In genomic region chr6:82521369-82521768, GRCh38 we compare ENCODE assay signal across 25 cellular contexts.
"Had no signal": no experiment of that assay in that cellular context is flagged by ENCODE, and none has a peak within 500 bp of the region (broad histone marks: within the 10 kb centered on the region; RNA-seq: fewer than 3 reads in every experiment).

No MANE protein-coding gene starts in this region.

- H3K4me1 ChIP-seq: adrenal gland, heart left ventricle, left lung, lower lobe of right lung, right atrium auricular region, spleen, suprapubic skin, tibial artery, upper lobe of right lung had no signal

- ATAC-seq: activated CD4-positive, CD25-positive, alpha-beta regulatory T cell treated with anti-CD3 and anti-CD28 coated beads, Interleukin-2, amount 50 U/mL, for 24 hours; heart left ventricle; left lung; lower lobe of right lung; natural killer cell; T-helper 17 cell; upper lobe of right lung had no signal

- H3K36me3 ChIP-seq: adrenal gland, heart left ventricle, left lung, lower lobe of right lung, right atrium auricular region, spleen, suprapubic skin, tibial artery, upper lobe of right lung, WERI-Rb-1 had no signal

- H3K4me3 Mint-ChIP-seq: activated naive CD8-positive, alpha-beta T cell; central memory CD8-positive, alpha-beta T cell; natural killer cell; T-helper 17 cell had no signal

- DNase-seq: activated CD4-positive, alpha-beta T cell treated with anti-CD3 and anti-CD28 coated beads for 48 hours; activated CD4-positive, alpha-beta T cell treated with anti-CD3 and anti-CD28 coated beads, Interleukin-2, amount 50 U/mL, for 48 hours; activated CD8-positive, alpha-beta memory T cell treated with anti-CD3 and anti-CD28 coated beads for 24 hours; activated effector memory CD4-positive, alpha-beta T cell treated with Interleukin-2 at 50 U/mL for 16 hours; activated naive CD4-positive, alpha-beta T cell treated with Interleukin-2 at 50 U/mL for 16 hours; adrenal gland; dermis blood vessel endothelial cell; effector CD4-positive, alpha-beta T cell; heart left ventricle; left lung; lower lobe of right lung; mesendoderm; natural killer cell; spleen; stimulated activated naive CD4-positive, alpha-beta T cell; T-helper 17 cell; T1000; tibial artery; upper lobe of right lung; WERI-Rb-1 had no signal

- H3K27ac Mint-ChIP-seq: activated naive CD8-positive, alpha-beta T cell; natural killer cell; T-helper 17 cell had no signal

- H3K9me3 ChIP-seq: adrenal gland, tibial artery, upper lobe of right lung had no signal

- H3K27me3 Mint-ChIP-seq: T-helper 17 cell had no signal

- H3K4me1 Mint-ChIP-seq: central memory CD8-positive, alpha-beta T cell; natural killer cell; T-helper 17 cell had no signal

- H3K27ac ChIP-seq: adrenal gland, heart left ventricle, left lung, lower lobe of right lung, right atrium auricular region, spleen, suprapubic skin, tibial artery, upper lobe of right lung, WERI-Rb-1 had no signal

- H3K4me3 ChIP-seq: adrenal gland, heart left ventricle, left lung, lower lobe of right lung, right atrium auricular region, spleen, suprapubic skin, tibial artery, upper lobe of right lung had no signal

- H3K36me3 Mint-ChIP-seq: activated naive CD8-positive, alpha-beta T cell; natural killer cell had no signal

- H3K27me3 ChIP-seq: adrenal gland, left lung, right atrium auricular region, spleen, suprapubic skin, tibial artery, upper lobe of right lung had no signal
